1 cellular context compared by ENCODE assay signal in genomic region chr3:46578973-46579755, GRCh38.
A peak's percentile ranks its signal among the peaks of the same experiment; 100 is the strongest.
TF ChIP-seq lines count a peak whose summit lies in the region.

No MANE protein-coding gene starts in this region.

TF ChIP-seq in HepG2, 621 proteins besides CTCF, POLR2A, EP300 and RAD21 (continued from another document and continues in another):
- TF ChIP-seq HES4 (CRISPR knock-in tag; IDR thresholded peaks at IDR 0.05; ENCODE audit: borderline replicate concordance) (no peak), ZFP37 (CRISPR knock-in tag; IDR thresholded peaks at IDR 0.05; ENCODE audit: borderline replicate concordance) (no peak), HDAC2 (CRISPR knock-in tag; IDR thresholded peaks at IDR 0.05) (no peak), HNRNPK (IDR thresholded peaks at IDR 0.05; ENCODE audit: low read depth, low read length, poor library complexity, severe bottlenecking) (no peak), RXRB (CRISPR knock-in tag; IDR thresholded peaks at IDR 0.05; ENCODE audit: borderline replicate concordance) (peak; percentile 74), ZNF615 (CRISPR knock-in tag; IDR thresholded peaks at IDR 0.05; ENCODE audit: borderline replicate concordance) (no peak), ZBTB2 (CRISPR knock-in tag; IDR thresholded peaks at IDR 0.05; ENCODE audit: low read depth) (no peak), ZNF567 (CRISPR knock-in tag; IDR thresholded peaks at IDR 0.05; ENCODE audit: borderline replicate concordance) (no peak), NFIB (CRISPR knock-in tag; IDR thresholded peaks at IDR 0.05; ENCODE audit: borderline replicate concordance) (no peak), FOXM1 (CRISPR knock-in tag; IDR thresholded peaks at IDR 0.05) (no peak), HHEX (CRISPR knock-in tag; IDR thresholded peaks at IDR 0.05) (no peak), SRSF1 (optimal IDR thresholded peaks at IDR 0.05; ENCODE audit: low read depth, low read length) (no peak), ZNF230 (CRISPR knock-in tag; IDR thresholded peaks at IDR 0.05) (no peak), GABPB1 (CRISPR knock-in tag; IDR thresholded peaks at IDR 0.05) (no peak), CREM (IDR thresholded peaks at IDR 0.05) (peak; percentile 73), CREM (CRISPR knock-in tag; IDR thresholded peaks at IDR 0.05) (no peak), ATF1 (CRISPR knock-in tag; IDR thresholded peaks at IDR 0.05) (no peak), TFE3 (CRISPR knock-in tag; IDR thresholded peaks at IDR 0.05) (0 out of 2 replicates have a peak, but pooled peaks have one; percentile 20), ZNF740 (CRISPR knock-in tag; IDR thresholded peaks at IDR 0.05) (no peak), ARID2 (CRISPR knock-in tag; IDR thresholded peaks at IDR 0.05; ENCODE audit: borderline replicate concordance) (no peak), NFIC (IDR thresholded peaks at IDR 0.05; ENCODE audit: low read length) (peak; percentile 94), RAD51 (IDR thresholded peaks at IDR 0.05; ENCODE audit: borderline replicate concordance) (no peak), REST (IDR thresholded peaks at IDR 0.05; ENCODE audit: borderline replicate concordance in 1 of 2, low read depth in 1 of 2, low read length in 2 of 2) (no peak), ZBTB8A (CRISPR knock-in tag; IDR thresholded peaks at IDR 0.05; ENCODE audit: borderline replicate concordance, low read depth) (no peak), ZNF788 (CRISPR knock-in tag; IDR thresholded peaks at IDR 0.05; ENCODE audit: borderline replicate concordance) (no peak), MAFF (IDR thresholded peaks at IDR 0.05; ENCODE audit: low read depth, low read length) (no peak), EEA1 (CRISPR knock-in tag; IDR thresholded peaks at IDR 0.05; ENCODE audit: borderline replicate concordance) (no peak), AKAP8 (CRISPR knock-in tag; IDR thresholded peaks at IDR 0.05) (no peak), ATF6 (CRISPR knock-in tag; conservative IDR thresholded peaks at IDR 0.05) (no peak), ZFP36 (IDR thresholded peaks at IDR 0.05; ENCODE audit: borderline replicate concordance, low read depth, low read length, partially characterized antibody) (no peak), CC2D1A (CRISPR knock-in tag; IDR thresholded peaks at IDR 0.05) (no peak), ZNF777 (CRISPR knock-in tag; IDR thresholded peaks at IDR 0.05) (no peak), MATR3 (CRISPR knock-in tag; IDR thresholded peaks at IDR 0.05) (no peak), ZNF674 (CRISPR knock-in tag; IDR thresholded peaks at IDR 0.05; ENCODE audit: low read depth) (no peak), NR3C1 (CRISPR knock-in tag; IDR thresholded peaks at IDR 0.05) (no peak), ZBTB38 (CRISPR knock-in tag; IDR thresholded peaks at IDR 0.05) (no peak), DMTF1 (CRISPR knock-in tag; IDR thresholded peaks at IDR 0.05) (no peak), TCF7 (IDR thresholded peaks at IDR 0.05; ENCODE audit: low read depth) (peak; percentile 93), SNRNP70 (IDR thresholded peaks at IDR 0.05; ENCODE audit: low read depth, low read length) (no peak)
- TF ChIP-seq, protein P1, sequence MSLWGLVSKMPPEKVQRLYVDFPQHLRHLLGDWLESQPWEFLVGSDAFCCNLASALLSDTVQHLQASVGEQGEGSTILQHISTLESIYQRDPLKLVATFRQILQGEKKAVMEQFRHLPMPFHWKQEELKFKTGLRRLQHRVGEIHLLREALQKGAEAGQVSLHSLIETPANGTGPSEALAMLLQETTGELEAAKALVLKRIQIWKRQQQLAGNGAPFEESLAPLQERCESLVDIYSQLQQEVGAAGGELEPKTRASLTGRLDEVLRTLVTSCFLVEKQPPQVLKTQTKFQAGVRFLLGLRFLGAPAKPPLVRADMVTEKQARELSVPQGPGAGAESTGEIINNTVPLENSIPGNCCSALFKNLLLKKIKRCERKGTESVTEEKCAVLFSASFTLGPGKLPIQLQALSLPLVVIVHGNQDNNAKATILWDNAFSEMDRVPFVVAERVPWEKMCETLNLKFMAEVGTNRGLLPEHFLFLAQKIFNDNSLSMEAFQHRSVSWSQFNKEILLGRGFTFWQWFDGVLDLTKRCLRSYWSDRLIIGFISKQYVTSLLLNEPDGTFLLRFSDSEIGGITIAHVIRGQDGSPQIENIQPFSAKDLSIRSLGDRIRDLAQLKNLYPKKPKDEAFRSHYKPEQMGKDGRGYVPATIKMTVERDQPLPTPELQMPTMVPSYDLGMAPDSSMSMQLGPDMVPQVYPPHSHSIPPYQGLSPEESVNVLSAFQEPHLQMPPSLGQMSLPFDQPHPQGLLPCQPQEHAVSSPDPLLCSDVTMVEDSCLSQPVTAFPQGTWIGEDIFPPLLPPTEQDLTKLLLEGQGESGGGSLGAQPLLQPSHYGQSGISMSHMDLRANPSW (CRISPR knock-in tag; IDR thresholded peaks at IDR 0.05; ENCODE audit: borderline replicate concordance), result no peak
- TF ChIP-seq, protein P2, sequence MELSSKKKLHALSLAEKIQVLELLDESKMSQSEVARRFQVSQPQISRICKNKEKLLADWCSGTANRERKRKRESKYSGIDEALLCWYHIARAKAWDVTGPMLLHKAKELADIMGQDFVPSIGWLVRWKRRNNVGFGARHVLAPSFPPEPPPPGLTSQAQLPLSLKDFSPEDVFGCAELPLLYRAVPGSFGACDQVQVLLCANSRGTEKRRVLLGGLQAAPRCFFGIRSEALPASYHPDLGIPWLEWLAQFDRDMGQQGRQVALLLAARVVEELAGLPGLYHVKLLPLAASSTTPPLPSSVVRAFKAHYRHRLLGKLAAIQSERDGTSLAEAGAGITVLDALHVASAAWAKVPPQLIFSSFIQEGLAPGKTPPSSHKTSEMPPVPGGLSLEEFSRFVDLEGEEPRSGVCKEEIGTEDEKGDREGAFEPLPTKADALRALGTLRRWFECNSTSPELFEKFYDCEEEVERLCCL (CRISPR knock-in tag; IDR thresholded peaks at IDR 0.05; ENCODE audit: borderline replicate concordance), result no peak
